ENCODE assay signal across 1 cellular context in the genomic region with DNA sequence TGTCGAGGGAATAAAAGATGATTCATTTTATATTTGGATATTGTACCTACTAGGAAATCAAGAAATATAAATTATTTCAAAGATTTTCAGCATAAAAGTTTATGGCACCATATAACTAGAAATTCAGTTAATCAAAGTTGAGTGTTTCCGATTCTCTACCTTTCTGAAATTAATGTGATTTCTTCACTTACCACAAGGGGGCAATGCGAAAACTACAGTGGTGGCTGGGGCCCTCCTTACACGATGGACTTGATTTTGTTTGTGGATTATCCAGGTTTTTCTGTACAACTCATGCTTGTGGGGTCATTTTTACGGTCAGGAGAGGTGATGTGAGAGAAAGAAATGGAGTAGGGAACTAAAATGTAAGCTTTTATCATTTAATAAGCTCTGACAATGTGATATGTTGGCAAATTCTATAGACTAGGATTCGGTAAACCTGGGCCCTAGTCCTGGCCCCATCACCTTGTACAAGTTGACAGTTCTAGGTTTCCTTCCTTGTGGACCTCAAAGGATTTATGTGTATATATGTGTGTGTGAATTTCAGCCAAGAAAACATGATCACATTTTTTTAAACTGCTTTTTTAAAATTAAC.
TF ChIP-seq lines count a peak whose summit lies in the region.

No MANE protein-coding gene starts in this region.

TF ChIP-seq in IMR-90, 13 proteins besides CTCF, POLR2A, EP300 and RAD21:
- no peak for TF ChIP-seq CHD1 (IDR thresholded peaks at IDR 0.05; ENCODE audit: low read depth, low read length)
- no peak for TF ChIP-seq NFE2L2 (IDR thresholded peaks at IDR 0.05; ENCODE audit: low read depth, low read length)
- TF ChIP-seq MAFK (IDR thresholded peaks at IDR 0.05; ENCODE audit: low read depth, low read length) = no peak
- TF ChIP-seq RCOR1 (IDR thresholded peaks at IDR 0.05; ENCODE audit: insufficient replicate concordance, low read length) = no peak
- TF ChIP-seq MXI1 (IDR thresholded peaks at IDR 0.05; ENCODE audit: borderline replicate concordance, low read depth, low read length) = no peak
- TF ChIP-seq CEBPB (IDR thresholded peaks at IDR 0.05; ENCODE audit: low read depth, low read length) = no peak
- TF ChIP-seq BHLHE40 (IDR thresholded peaks at IDR 0.05; ENCODE audit: low read depth, low read length) = no peak
- TF ChIP-seq RFX5 (IDR thresholded peaks at IDR 0.05; ENCODE audit: low read depth, low read length) = no peak
- TF ChIP-seq MAZ (IDR thresholded peaks at IDR 0.05; ENCODE audit: borderline replicate concordance, low read depth, low read length) = no peak
- no peak for TF ChIP-seq FOS (IDR thresholded peaks at IDR 0.05; ENCODE audit: low read depth, low read length)
- TF ChIP-seq, protein P1, sequence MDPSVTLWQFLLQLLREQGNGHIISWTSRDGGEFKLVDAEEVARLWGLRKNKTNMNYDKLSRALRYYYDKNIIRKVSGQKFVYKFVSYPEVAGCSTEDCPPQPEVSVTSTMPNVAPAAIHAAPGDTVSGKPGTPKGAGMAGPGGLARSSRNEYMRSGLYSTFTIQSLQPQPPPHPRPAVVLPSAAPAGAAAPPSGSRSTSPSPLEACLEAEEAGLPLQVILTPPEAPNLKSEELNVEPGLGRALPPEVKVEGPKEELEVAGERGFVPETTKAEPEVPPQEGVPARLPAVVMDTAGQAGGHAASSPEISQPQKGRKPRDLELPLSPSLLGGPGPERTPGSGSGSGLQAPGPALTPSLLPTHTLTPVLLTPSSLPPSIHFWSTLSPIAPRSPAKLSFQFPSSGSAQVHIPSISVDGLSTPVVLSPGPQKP (IDR thresholded peaks at IDR 0.05; ENCODE audit: borderline replicate concordance, low read depth, low read length) = no peak
- TF ChIP-seq SMC3 (IDR thresholded peaks at IDR 0.05; ENCODE audit: low read depth, low read length) = no peak
- TF ChIP-seq, protein P2, sequence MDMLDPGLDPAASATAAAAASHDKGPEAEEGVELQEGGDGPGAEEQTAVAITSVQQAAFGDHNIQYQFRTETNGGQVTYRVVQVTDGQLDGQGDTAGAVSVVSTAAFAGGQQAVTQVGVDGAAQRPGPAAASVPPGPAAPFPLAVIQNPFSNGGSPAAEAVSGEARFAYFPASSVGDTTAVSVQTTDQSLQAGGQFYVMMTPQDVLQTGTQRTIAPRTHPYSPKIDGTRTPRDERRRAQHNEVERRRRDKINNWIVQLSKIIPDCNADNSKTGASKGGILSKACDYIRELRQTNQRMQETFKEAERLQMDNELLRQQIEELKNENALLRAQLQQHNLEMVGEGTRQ (IDR thresholded peaks at IDR 0.05; ENCODE audit: low read depth, low read length) = no peak
